20 cellular contexts compared by ENCODE assay signal in genomic region chr3:150825192-150825915, GRCh38.
DNase-seq lines count a peak whose midpoint lies in the region; ATAC-seq and TF ChIP-seq lines count a peak whose summit lies in the region.
"Had no signal": no experiment of that assay in that cellular context is flagged by ENCODE, and none has a peak within 500 bp of the region (broad histone marks: within the 10 kb centered on the region; RNA-seq: fewer than 3 reads in every experiment).

No MANE protein-coding gene starts in this region.

- peaks cover 21% of the 10 kb centered on the region for H3K27me3 ChIP-seq in left ventricle myocardium inferior (ENCODE audit: low read depth)
- H3K27me3 ChIP-seq: BLaER1 had no signal

- no peak overlapping the region for H3K27ac ChIP-seq in left ventricle myocardium inferior (replicated peaks)
- H3K27ac ChIP-seq: 22Rv1, BLaER1 had no signal

- no peak overlapping the region for H3K27ac Mint-ChIP-seq in natural killer cell treated with Interleukin-12 subunit alpha and Interleukin-12 subunit beta and Interleukin-15 and Interleukin-18, amount 100 ng/mL, for 72 hours
- no peak overlapping the region for H3K27ac Mint-ChIP-seq in immature natural killer cell
- H3K27ac Mint-ChIP-seq: CD8-positive, alpha-beta memory T cell; IgD-negative memory B cell had no signal

- TF ChIP-seq CTCF in left ventricle myocardium inferior (IDR thresholded peaks at IDR 0.05; ENCODE audit: borderline replicate concordance), result no peak

- no peaks in the 10 kb centered on the region for H3K4me1 ChIP-seq in left ventricle myocardium inferior
- H3K4me1 ChIP-seq: BLaER1 had no signal

- no peaks in the 10 kb centered on the region for H3K4me1 Mint-ChIP-seq in natural killer cell treated with Interleukin-12 subunit alpha and Interleukin-12 subunit beta and Interleukin-15 and Interleukin-18, amount 100 ng/mL, for 72 hours (ENCODE audit: low read depth in 2 of 2)
- H3K4me1 Mint-ChIP-seq in immature natural killer cell, result no peaks in the 10 kb centered on the region
- H3K4me1 Mint-ChIP-seq: CD8-positive, alpha-beta memory T cell; IgD-negative memory B cell had no signal

- peak; percentile 46 for DNase-seq in DMS 273 (lab: John Stamatoyannopoulos, UW; ENCODE audit: unreplicated experiment)
- DNase-seq in DMS 273 treated with DMSO at 0.1 percent for 48 hours (lab: John Stamatoyannopoulos, UW), result no peak
- peak; percentile 1 for DNase-seq in G401 (ENCODE audit: low spot score)
- DNase-seq in left ventricle myocardium inferior, result no peak
- no peak for DNase-seq in natural killer cell treated with Interleukin-12 subunit alpha and Interleukin-12 subunit beta and Interleukin-15 and Interleukin-18, amount 100 ng/mL, for 72 hours (ENCODE audit: low spot score)
- no peak for DNase-seq in immature natural killer cell
- DNase-seq in UCSD-AML1 (lab: John Stamatoyannopoulos, UW; ENCODE audit: unreplicated experiment), result no peak
- no peak for DNase-seq in globus pallidus (ENCODE audit: low spot score)
- DNase-seq: CD8-positive, alpha-beta memory T cell; NCI-H1417 treated with DMSO at 0.1 percent for 48 hours; NCI-H2029 treated with DMSO at 0.1 percent for 48 hours; NCI-H526; NK-92 treated with Interleukin-12 subunit alpha and Interleukin-12 subunit beta, amount 100 ng/mL, for 24 hours; PC-3 had no signal

- intact Hi-C loops in left ventricle myocardium inferior (cut with micrococcal nuclease), result no loop called here

- in situ Hi-C loops in G401 (cut with HindIII; ENCODE audit: low sequenced_read_pairs), result no loop called here

- peak; percentile 28 to 44 for ATAC-seq in natural killer cell treated with Interleukin-12 subunit alpha and Interleukin-12 subunit beta and Interleukin-15 and Interleukin-18, amount 100 ng/mL, for 72 hours
- ATAC-seq: GM12878, HCT116, PC-3 had no signal

- peak overlapping the region; percentile 23 for H3K4me3 ChIP-seq in left ventricle myocardium inferior
- H3K4me3 ChIP-seq: BLaER1, GM12878 had no signal

- no peaks in the 10 kb centered on the region for H3K36me3 Mint-ChIP-seq in natural killer cell treated with Interleukin-12 subunit alpha and Interleukin-12 subunit beta and Interleukin-15 and Interleukin-18, amount 100 ng/mL, for 72 hours
- no peaks in the 10 kb centered on the region for H3K36me3 Mint-ChIP-seq in immature natural killer cell
- H3K36me3 Mint-ChIP-seq: CD8-positive, alpha-beta memory T cell; IgD-negative memory B cell had no signal

- peaks cover 12 to 13% of the 10 kb centered on the region in 2 donors for H3K27me3 Mint-ChIP-seq in natural killer cell treated with Interleukin-12 subunit alpha and Interleukin-12 subunit beta and Interleukin-15 and Interleukin-18, amount 100 ng/mL, for 72 hours
- H3K27me3 Mint-ChIP-seq in immature natural killer cell (ENCODE audit: low read depth in 3 of 3), result peaks cover 2 to 8% (median 5%) of the 10 kb centered on the region in 3 donors
- H3K27me3 Mint-ChIP-seq: IgD-negative memory B cell had no signal

- H3K9me3 Mint-ChIP-seq in natural killer cell treated with Interleukin-12 subunit alpha and Interleukin-12 subunit beta and Interleukin-15 and Interleukin-18, amount 100 ng/mL, for 72 hours, result no peaks in the 10 kb centered on the region
- H3K9me3 Mint-ChIP-seq in immature natural killer cell, result no peaks in the 10 kb centered on the region
- H3K9me3 Mint-ChIP-seq: CD8-positive, alpha-beta memory T cell; IgD-negative memory B cell had no signal

- no peaks in the 10 kb centered on the region for H3K9me3 ChIP-seq in left ventricle myocardium inferior (replicated peaks)
- H3K9me3 ChIP-seq: BLaER1, SK-N-SH had no signal

- no peak overlapping the region for H3K4me3 Mint-ChIP-seq in natural killer cell treated with Interleukin-12 subunit alpha and Interleukin-12 subunit beta and Interleukin-15 and Interleukin-18, amount 100 ng/mL, for 72 hours
- no peak overlapping the region for H3K4me3 Mint-ChIP-seq in immature natural killer cell
- H3K4me3 Mint-ChIP-seq: CD8-positive, alpha-beta memory T cell; IgD-negative memory B cell had no signal

- H3K36me3 ChIP-seq in left ventricle myocardium inferior, result no peaks in the 10 kb centered on the region
- H3K36me3 ChIP-seq: BLaER1 had no signal

Comparison
In these comparisons a context has a peak if more than half of its experiments do, and no peak if none do; other contexts are left out.
1. DNase-seq: peak in DMS 273 (single experiment) and G401 (single experiment); none in DMS 273 treated with DMSO at 0.1 percent for 48 hours (single experiment), left ventricle myocardium inferior (single experiment), natural killer cell treated with Interleukin-12 subunit alpha and Interleukin-12 subunit beta and Interleukin-15 and Interleukin-18, amount 100 ng/mL, for 72 hours (single experiment), immature natural killer cell (0 of 3), UCSD-AML1 (single experiment) and globus pallidus (single experiment).